In genomic region chr3:57041674-57042073, GRCh38 we compare ENCODE assay signal across 1 cellular context.
TF ChIP-seq lines count a peak whose summit lies in the region.

No MANE protein-coding gene starts in this region.

TF ChIP-seq in IMR-90, 13 proteins besides CTCF, POLR2A, EP300 and RAD21:
- no peak for TF ChIP-seq MXI1 (IDR thresholded peaks at IDR 0.05; ENCODE audit: borderline replicate concordance, low read depth, low read length)
